9 cellular contexts compared by ENCODE assay signal in genomic region chr16:49556252-49557069, GRCh38.
A peak's percentile ranks its signal among the peaks of the same experiment; 100 is the strongest.
DNase-seq lines count a peak whose midpoint lies in the region; ATAC-seq, FAIRE-seq and TF ChIP-seq lines count a peak whose summit lies in the region.
"Had no signal": no experiment of that assay in that cellular context is flagged by ENCODE, and none has a peak within 500 bp of the region (broad histone marks: within the 10 kb centered on the region; RNA-seq: fewer than 3 reads in every experiment).

No MANE protein-coding gene starts in this region.

- no peak overlapping the region for H3K4me3 Mint-ChIP-seq in activated T-cell treated with anti-CD3 and anti-CD28 coated beads, Interleukin-2, amount 50 U/mL, for 24 hours
- H3K4me3 Mint-ChIP-seq: activated naive CD8-positive, alpha-beta T cell treated with anti-CD3 and anti-CD28 coated beads, Interleukin-2, amount 10 ng/mL, durations not matched to agents 7 days and 5 days had no signal

- H3K36me3 ChIP-seq in cardiac muscle cell (no peaks in the 10 kb centered on the region), iPS DF 6.9 (ENCODE audit: control insufficient read depth, insufficient read depth, low read length) (no peaks in the 10 kb centered on the region), upper lobe of right lung (no peaks in the 10 kb centered on the region)

- DNase-seq in cardiac muscle cell (ENCODE audit: low read depth in 1 of 2, low spot score in 1 of 2) (peak; percentile 65 to 76), right cardiac atrium (no peak), RWPE1 (ENCODE audit: low spot score) (peak; percentile 24), iPS DF 6.9 (ENCODE audit: low read depth, low spot score) (peak; percentile 39), upper lobe of right lung (no peak), GM12891 (ENCODE audit: insufficient read length, low spot score) (no peak)
- no peak for DNase-seq in activated T-cell treated with anti-CD3 and anti-CD28 coated beads, Interleukin-2, amount 50 U/mL, for 24 hours
- DNase-seq: activated naive CD8-positive, alpha-beta T cell treated with anti-CD3 and anti-CD28 coated beads, Interleukin-2, amount 10 ng/mL, durations not matched to agents 7 days and 5 days had no signal

- TF ChIP-seq CTCF in cardiac muscle cell (IDR thresholded peaks at IDR 0.05; ENCODE audit: low read depth, low read length) (peak; percentile 69), RWPE1 (conservative IDR thresholded peaks at IDR 0.05; ENCODE audit: low read depth) (no peak), upper lobe of right lung (IDR thresholded peaks at IDR 0.05) (peak; percentile 32)

- 52% methylated on average over 9 of the region's 9 CpGs for WGBS in right cardiac atrium
- WGBS in iPS DF 6.9 (ENCODE audit: insufficient coverage, insufficient read length) = no CpG with 5 or more reads among the region's 9 CpGs

- no peak overlapping the region for H3K27ac Mint-ChIP-seq in activated T-cell treated with anti-CD3 and anti-CD28 coated beads, Interleukin-2, amount 50 U/mL, for 24 hours
- H3K27ac Mint-ChIP-seq: activated naive CD8-positive, alpha-beta T cell treated with anti-CD3 and anti-CD28 coated beads, Interleukin-2, amount 10 ng/mL, durations not matched to agents 7 days and 5 days had no signal

- H3K4me3 ChIP-seq in cardiac muscle cell = no peak overlapping the region
- no peak overlapping the region for H3K4me3 ChIP-seq in right cardiac atrium (ENCODE audit: low read length)
- no peak overlapping the region for H3K4me3 ChIP-seq in iPS DF 6.9 (ENCODE audit: low read length)
- no peak overlapping the region for H3K4me3 ChIP-seq in upper lobe of right lung

- FAIRE-seq in GM12891 (lab: Jason Lieb, UNC) = no peak

- intact Hi-C loops in right cardiac atrium (cut with DNase I) = no loop called here
- intact Hi-C loops in upper lobe of right lung (cut with DNase I) = no loop called here

- CTCF ChIA-PET in RWPE1 (lab: Yijun Ruan, JAX) = interaction anchor here (0.6 to 0.8 kb wide), 3 partner anchors 8 to 301 kb away, joined by 3 read pairs; no protein-coding TSS in a partner anchor

- TF ChIP-seq POLR2A in GM12891 (IDR thresholded peaks at IDR 0.05; ENCODE audit: low read depth, low read length) = no peak

- no peaks in the 10 kb centered on the region for H3K9me3 Mint-ChIP-seq in activated T-cell treated with anti-CD3 and anti-CD28 coated beads, Interleukin-2, amount 50 U/mL, for 24 hours
- H3K9me3 Mint-ChIP-seq: activated naive CD8-positive, alpha-beta T cell treated with anti-CD3 and anti-CD28 coated beads, Interleukin-2, amount 10 ng/mL, durations not matched to agents 7 days and 5 days had no signal

- H3K4me1 Mint-ChIP-seq in activated T-cell treated with anti-CD3 and anti-CD28 coated beads, Interleukin-2, amount 50 U/mL, for 24 hours (ENCODE audit: low read depth) = no peaks in the 10 kb centered on the region
- H3K4me1 Mint-ChIP-seq: activated naive CD8-positive, alpha-beta T cell treated with anti-CD3 and anti-CD28 coated beads, Interleukin-2, amount 10 ng/mL, durations not matched to agents 7 days and 5 days had no signal

- H3K36me3 Mint-ChIP-seq in activated T-cell treated with anti-CD3 and anti-CD28 coated beads, Interleukin-2, amount 50 U/mL, for 24 hours (ENCODE audit: low read depth) = no peaks in the 10 kb centered on the region
- H3K36me3 Mint-ChIP-seq: activated naive CD8-positive, alpha-beta T cell treated with anti-CD3 and anti-CD28 coated beads, Interleukin-2, amount 10 ng/mL, durations not matched to agents 7 days and 5 days had no signal

- no peak for ATAC-seq in right cardiac atrium
- no peak for ATAC-seq in upper lobe of right lung
- no peak for ATAC-seq in HG03439 (IDR thresholded peaks at IDR 0.05; ENCODE audit: unreplicated experiment)

- H3K9me3 ChIP-seq in cardiac muscle cell (ENCODE audit: low read depth) (no peaks in the 10 kb centered on the region), right cardiac atrium (ENCODE audit: control insufficient read depth, low read length) (no peaks in the 10 kb centered on the region), iPS DF 6.9 (ENCODE audit: control insufficient read depth, insufficient read depth, low read length) (no peaks in the 10 kb centered on the region), upper lobe of right lung (no peaks in the 10 kb centered on the region)

- H3K4me1 ChIP-seq in cardiac muscle cell (ENCODE audit: low read depth) = peaks cover 26% of the 10 kb centered on the region
- no peaks in the 10 kb centered on the region for H3K4me1 ChIP-seq in right cardiac atrium (ENCODE audit: control insufficient read depth, insufficient read depth, low read length)
- peaks cover 5% of the 10 kb centered on the region for H3K4me1 ChIP-seq in iPS DF 6.9 (ENCODE audit: control insufficient read depth, insufficient read depth, low read length)
- no peaks in the 10 kb centered on the region for H3K4me1 ChIP-seq in upper lobe of right lung

- POLR2A ChIA-PET in RWPE1 (lab: Yijun Ruan, JAX; ENCODE audit: low non-redundant PET) = no interaction called here

- no peaks in the 10 kb centered on the region for H3K27me3 Mint-ChIP-seq in activated T-cell treated with anti-CD3 and anti-CD28 coated beads, Interleukin-2, amount 50 U/mL, for 24 hours

- H3K27ac ChIP-seq in cardiac muscle cell = no peak overlapping the region
- no peak overlapping the region for H3K27ac ChIP-seq in right cardiac atrium (ENCODE audit: low read length)
- no peak overlapping the region for H3K27ac ChIP-seq in RWPE1
- no peak overlapping the region for H3K27ac ChIP-seq in iPS DF 6.9 (ENCODE audit: low read length)
- no peak overlapping the region for H3K27ac ChIP-seq in upper lobe of right lung

- no peaks in the 10 kb centered on the region for H3K27me3 ChIP-seq in cardiac muscle cell
- no peaks in the 10 kb centered on the region for H3K27me3 ChIP-seq in right cardiac atrium (ENCODE audit: control insufficient read depth, insufficient read depth)
- H3K27me3 ChIP-seq in iPS DF 6.9 (ENCODE audit: control insufficient read depth, insufficient read depth, low read length) = no peaks in the 10 kb centered on the region
- no peaks in the 10 kb centered on the region for H3K27me3 ChIP-seq in upper lobe of right lung

TF ChIP-seq in GM12891, 5 proteins besides CTCF, POLR2A, EP300 and RAD21:
- TF ChIP-seq SPI1 (IDR thresholded peaks at IDR 0.05; ENCODE audit: low read depth, low read length) (no peak), POLR2AphosphoS5 (IDR thresholded peaks at IDR 0.05; ENCODE audit: low read depth, low read length) (no peak), POU2F2 (IDR thresholded peaks at IDR 0.05; ENCODE audit: low read depth, low read length) (no peak), PAX5 (IDR thresholded peaks at IDR 0.05; ENCODE audit: insufficient read depth, low read length, severe bottlenecking) (no peak), TAF1 (IDR thresholded peaks at IDR 0.05; ENCODE audit: low read depth, low read length) (no peak)
TF ChIP-seq in GM12891: peak in this region for 0.

Comparison
In these comparisons a context has a peak if more than half of its experiments do, and no peak if none do; other contexts are left out.
1. DNase-seq: peak in cardiac muscle cell (2 of 2), RWPE1 (single experiment) and iPS DF 6.9 (single experiment); none in right cardiac atrium (0 of 3), upper lobe of right lung (single experiment), GM12891 (single experiment) and activated T-cell treated with anti-CD3 and anti-CD28 coated beads, Interleukin-2, amount 50 U/mL, for 24 hours (single experiment).